In genomic region chr11:65545853-65546216, GRCh38 we compare ENCODE assay signal across 10 cellular contexts. TPM values are rescaled to one million over a fixed set of nuclear protein-coding genes. Genes with fewer than 3 reads are reported as not detected.
A peak's percentile ranks its signal among the peaks of the same experiment; 100 is the strongest.
DNase-seq lines count a peak whose midpoint lies in the region; ATAC-seq and TF ChIP-seq lines count a peak whose summit lies in the region.
"Had no signal": no experiment of that assay in that cellular context is flagged by ENCODE, and none has a peak within 500 bp of the region (broad histone marks: within the 10 kb centered on the region; RNA-seq: fewer than 3 reads in every experiment).

No MANE protein-coding gene starts in this region.

- DNase-seq in NCI-H748 (lab: John Stamatoyannopoulos, UW; ENCODE audit: unreplicated experiment) (peak; percentile 43), NCI-H748 treated with DMSO at 0.1 percent for 48 hours (lab: John Stamatoyannopoulos, UW) (no peak), WTC11 (ENCODE audit: low spot score) (no peak), erythroblast (lab: John Stamatoyannopoulos, UW) (no peak), ureter (ENCODE audit: low spot score) (no peak)
- no peak for DNase-seq in stimulated activated effector memory CD8-positive, alpha-beta T cell treated with anti-CD3 and anti-CD28 coated beads, Interleukin-12 subunit alpha, Interleukin-12 subunit beta, amount 100 ng/mL, for 72 hours (ENCODE audit: low spot score in 2 of 2)
- DNase-seq: HCEC 1CT had no signal

- POLR2A ChIA-PET in WTC11 (lab: Charles Lee), result no interaction called here

- no peaks in the 10 kb centered on the region for H3K36me3 Mint-ChIP-seq in WTC11
- peaks cover 48% of the 10 kb centered on the region for H3K36me3 Mint-ChIP-seq in stimulated activated effector memory CD8-positive, alpha-beta T cell treated with anti-CD3 and anti-CD28 coated beads, Interleukin-12 subunit alpha, Interleukin-12 subunit beta, amount 100 ng/mL, for 72 hours

- no peak overlapping the region for H3K27ac Mint-ChIP-seq in WTC11
- peak overlapping the region; percentile 78 for H3K27ac Mint-ChIP-seq in stimulated activated effector memory CD8-positive, alpha-beta T cell treated with anti-CD3 and anti-CD28 coated beads, Interleukin-12 subunit alpha, Interleukin-12 subunit beta, amount 100 ng/mL, for 72 hours

- no peaks in the 10 kb centered on the region for H3K4me1 ChIP-seq in iPS-15b (ENCODE audit: control insufficient read depth, insufficient read depth, low read length)

- TF ChIP-seq POLR2A in erythroblast (IDR thresholded peaks at IDR 0.05; ENCODE audit: low read length), result no peak

- peaks cover 90% of the 10 kb centered on the region for H3K27me3 Mint-ChIP-seq in WTC11 (ENCODE audit: low read depth)

- no peaks in the 10 kb centered on the region for H3K9me3 Mint-ChIP-seq in WTC11
- no peaks in the 10 kb centered on the region for H3K9me3 Mint-ChIP-seq in stimulated activated effector memory CD8-positive, alpha-beta T cell treated with anti-CD3 and anti-CD28 coated beads, Interleukin-12 subunit alpha, Interleukin-12 subunit beta, amount 100 ng/mL, for 72 hours

- no peak for TF ChIP-seq CTCF in WTC11 (IDR thresholded peaks at IDR 0.05)

- ATAC-seq in WTC11 (no peak), GM19328 (IDR thresholded peaks at IDR 0.05; ENCODE audit: unreplicated experiment) (no peak)
- ATAC-seq in stimulated activated effector memory CD8-positive, alpha-beta T cell treated with anti-CD3 and anti-CD28 coated beads, Interleukin-12 subunit alpha, Interleukin-12 subunit beta, amount 100 ng/mL, for 72 hours, result no peak

- H3K27me3 ChIP-seq in iPS-15b (ENCODE audit: control insufficient read depth, insufficient read depth, low read length), result peaks cover 70% of the 10 kb centered on the region

- peak overlapping the region; percentile 64 for H3K4me3 ChIP-seq in iPS-15b (ENCODE audit: low read depth, low read length)
- H3K4me3 ChIP-seq: A549 had no signal

- no peaks in the 10 kb centered on the region for H3K36me3 ChIP-seq in iPS-15b (ENCODE audit: control insufficient read depth, insufficient read depth, low read length)

- CTCF ChIA-PET in WTC11 (lab: Charles Lee), result interaction anchor here (0.6 to 10.3 kb wide), 7 partner anchors 11 to 48 kb away, joined by 3 to 270 read pairs (median 5); partner anchors contain the start of genes FAM89B, LTBP3 and ZNRD2

- H3K4me1 Mint-ChIP-seq in WTC11, result peaks cover 16% of the 10 kb centered on the region
- H3K4me1 Mint-ChIP-seq in stimulated activated effector memory CD8-positive, alpha-beta T cell treated with anti-CD3 and anti-CD28 coated beads, Interleukin-12 subunit alpha, Interleukin-12 subunit beta, amount 100 ng/mL, for 72 hours, result peaks cover 70% of the 10 kb centered on the region

- H3K9me3 ChIP-seq in iPS-15b (ENCODE audit: control insufficient read depth, insufficient read depth, low read length), result no peaks in the 10 kb centered on the region
- H3K9me3 ChIP-seq: A549 had no signal

- no peak overlapping the region for H3K9ac ChIP-seq in iPS-15b (ENCODE audit: low read depth, low read length)

- H3K4me3 Mint-ChIP-seq in WTC11, result peak overlapping the region; percentile 66
- peak overlapping the region; percentile 75 for H3K4me3 Mint-ChIP-seq in stimulated activated effector memory CD8-positive, alpha-beta T cell treated with anti-CD3 and anti-CD28 coated beads, Interleukin-12 subunit alpha, Interleukin-12 subunit beta, amount 100 ng/mL, for 72 hours

TF ChIP-seq in WTC11, 78 proteins besides CTCF, POLR2A, EP300 and RAD21:
- TF ChIP-seq ZMAT4 (CRISPR knock-in tag; IDR thresholded peaks at IDR 0.05) (no peak), SP1 (CRISPR knock-in tag; conservative IDR thresholded peaks at IDR 0.05) (no peak), ELF4 (CRISPR knock-in tag; IDR thresholded peaks at IDR 0.05; ENCODE audit: low read depth) (no peak), NR2C2 (CRISPR knock-in tag; IDR thresholded peaks at IDR 0.05) (no peak), NFE2L1 (CRISPR knock-in tag; IDR thresholded peaks at IDR 0.05) (no peak), CBFB (CRISPR knock-in tag; IDR thresholded peaks at IDR 0.05; ENCODE audit: low read depth) (no peak), MLX (CRISPR knock-in tag; IDR thresholded peaks at IDR 0.05) (no peak), JUN (CRISPR knock-in tag; IDR thresholded peaks at IDR 0.05) (no peak), GRHL2 (CRISPR knock-in tag; IDR thresholded peaks at IDR 0.05; ENCODE audit: insufficient replicate concordance, severe bottlenecking) (no peak), OVOL2 (CRISPR knock-in tag; IDR thresholded peaks at IDR 0.05; ENCODE audit: borderline replicate concordance) (no peak), ZNF219 (CRISPR knock-in tag; IDR thresholded peaks at IDR 0.05; ENCODE audit: borderline replicate concordance) (no peak), ZNF416 (CRISPR knock-in tag; IDR thresholded peaks at IDR 0.05) (no peak), NR1H2 (CRISPR knock-in tag; IDR thresholded peaks at IDR 0.05) (no peak), MYBL2 (CRISPR knock-in tag; IDR thresholded peaks at IDR 0.05) (no peak), ERG (CRISPR knock-in tag; IDR thresholded peaks at IDR 0.05) (no peak), NFYB (CRISPR knock-in tag; conservative IDR thresholded peaks at IDR 0.05; ENCODE audit: low read depth) (no peak), MXD4 (CRISPR knock-in tag; IDR thresholded peaks at IDR 0.05; ENCODE audit: borderline replicate concordance) (no peak)
TF ChIP-seq in WTC11: peak in this region for 0.

RNA-seq across cellular contexts. Expression of gene LTBP3, which starts 12.3 kb away (rescaled TPM):
- total RNA-seq in WTC11 (2021), result 15.9 to 23.6 TPM (median 20.7 TPM) in 3 replicates
- total RNA-seq in ureter, result 120 TPM

RNA-seq across cellular contexts. Expression of gene SCYL1, which starts 21.0 kb away (rescaled TPM):
- 69.6 to 76.8 TPM (median 73.0 TPM) in 3 replicates for total RNA-seq in WTC11 (2021)
- 62.9 TPM for total RNA-seq in ureter

RNA-seq across cellular contexts. Expression of gene ZNRD2, which starts 24.4 kb away (rescaled TPM):
- total RNA-seq in WTC11 (2021), result 54.8 to 70.9 TPM (median 55.7 TPM) in 3 replicates
- total RNA-seq in ureter, result 50.3 TPM

RNA-seq across cellular contexts. Expression of gene FAM89B, which starts 26.5 kb away (rescaled TPM):
- total RNA-seq in WTC11 (2021), result 13.3 to 17.5 TPM (median 16.7 TPM) in 3 replicates
- 21.9 TPM for total RNA-seq in ureter

RNA-seq across cellular contexts. Expression of gene EHBP1L1, which starts 30.0 kb away (rescaled TPM):
- total RNA-seq in WTC11 (2021) (11.8 to 13.7 TPM (median 12.6 TPM) in 3 replicates), ureter (122 TPM)
